Comparison of ENCODE assay signal across 24 cellular contexts in the genomic region with DNA sequence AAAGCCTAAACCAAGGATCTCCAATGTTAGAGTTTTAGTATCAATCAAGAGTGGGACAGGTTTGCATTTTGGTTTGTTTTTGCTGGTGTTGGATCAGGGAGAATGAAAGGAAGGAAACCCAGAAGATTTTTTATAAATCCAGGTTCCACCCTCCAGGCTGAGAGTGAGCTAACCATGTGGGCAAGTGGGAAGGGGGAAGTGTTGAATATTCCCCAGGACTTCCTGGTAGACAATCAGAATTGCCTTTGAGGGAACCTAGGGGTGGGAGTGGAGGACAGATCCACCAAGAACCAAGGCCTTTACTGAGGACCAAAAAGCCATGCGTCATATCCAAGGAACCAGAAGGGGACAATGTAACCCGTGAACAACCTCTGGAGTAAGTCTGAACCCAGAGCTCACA.
"Had no signal": no experiment of that assay in that cellular context is flagged by ENCODE, and none has a peak within 500 bp of the region (broad histone marks: within the 10 kb centered on the region; RNA-seq: fewer than 3 reads in every experiment).

No MANE protein-coding gene starts in this region.

- H3K9me3 ChIP-seq: esophagus squamous epithelium, gastroesophageal sphincter, pancreas, prostate gland, right lobe of liver, testis, tibial nerve had no signal

- ATAC-seq: gastroesophageal sphincter; left cardiac atrium; natural killer cell treated with Interleukin-12 subunit alpha and Interleukin-12 subunit beta and Interleukin-15 and Interleukin-18, amount 100 ng/mL, for 72 hours; stimulated activated naive CD8-positive, alpha-beta T cell treated with anti-CD3 and anti-CD28 coated beads, Interleukin-15, amount 100 ng/mL, for 72 hours had no signal

- H3K27me3 Mint-ChIP-seq: natural killer cell treated with Interleukin-12 subunit alpha and Interleukin-12 subunit beta and Interleukin-15 and Interleukin-18, amount 100 ng/mL, for 72 hours; stimulated activated naive B cell treated with anti-CD40 and anti-IgM and Interleukin-4, amounts not matched to agents 10 μg/mL and 1 μg/mL and 100 μg/mL, for 72 hours; stimulated activated naive CD8-positive, alpha-beta T cell treated with anti-CD3 and anti-CD28 coated beads, Interleukin-15, amount 100 ng/mL, for 72 hours had no signal

- H3K36me3 ChIP-seq: esophagus squamous epithelium, gastroesophageal sphincter, neural progenitor cell, pancreas, prostate gland, right lobe of liver, tibial nerve had no signal

- H3K27ac Mint-ChIP-seq: mesothelial cell of epicardium; natural killer cell treated with Interleukin-12 subunit alpha and Interleukin-12 subunit beta and Interleukin-15 and Interleukin-18, amount 100 ng/mL, for 72 hours; neural progenitor cell; stimulated activated naive B cell treated with anti-CD40 and anti-IgM and Interleukin-4, amounts not matched to agents 10 μg/mL and 1 μg/mL and 100 μg/mL, for 72 hours had no signal

- DNase-seq: central memory CD4-positive, alpha-beta T cell; dorsolateral prefrontal cortex; effector memory CD4-positive, alpha-beta T cell; esophagus squamous epithelium; foreskin fibroblast; glutamatergic neuron; kidney; left cardiac atrium; occipital lobe; pancreas; stimulated activated CD4-positive, alpha-beta T cell treated with anti-CD3 and anti-CD28 coated beads, Interleukin-2, amount 100 ng/mL, for 24 hours; stimulated activated CD4-positive, alpha-beta T cell treated with anti-CD3 and anti-CD28 coated beads, Interleukin-4, amount 100 ng/mL, for 4 hours; stimulated activated naive B cell treated with anti-CD40 and anti-IgM and Interleukin-4, amounts not matched to agents 10 μg/mL and 1 μg/mL and 100 μg/mL, for 72 hours; stimulated activated naive CD8-positive, alpha-beta T cell treated with anti-CD3 and anti-CD28 coated beads, Interleukin-15, amount 100 ng/mL, for 72 hours; testis had no signal

- H3K27ac ChIP-seq: coronary artery, dorsolateral prefrontal cortex, epithelial cell of prostate, esophagus squamous epithelium, gastroesophageal sphincter, neural progenitor cell, pancreas, prostate gland, right lobe of liver, testis, tibial nerve had no signal

- H3K36me3 Mint-ChIP-seq: mesothelial cell of epicardium; natural killer cell treated with Interleukin-12 subunit alpha and Interleukin-12 subunit beta and Interleukin-15 and Interleukin-18, amount 100 ng/mL, for 72 hours; neural progenitor cell; stimulated activated naive B cell treated with anti-CD40 and anti-IgM and Interleukin-4, amounts not matched to agents 10 μg/mL and 1 μg/mL and 100 μg/mL, for 72 hours had no signal

- H3K4me3 ChIP-seq: coronary artery, dorsolateral prefrontal cortex, esophagus squamous epithelium, gastroesophageal sphincter, neural progenitor cell, pancreas, prostate gland, right lobe of liver, testis, tibial nerve had no signal

- H3K9me3 Mint-ChIP-seq: natural killer cell treated with Interleukin-12 subunit alpha and Interleukin-12 subunit beta and Interleukin-15 and Interleukin-18, amount 100 ng/mL, for 72 hours had no signal

- H3K4me3 Mint-ChIP-seq: mesothelial cell of epicardium; natural killer cell treated with Interleukin-12 subunit alpha and Interleukin-12 subunit beta and Interleukin-15 and Interleukin-18, amount 100 ng/mL, for 72 hours; neural progenitor cell; stimulated activated naive B cell treated with anti-CD40 and anti-IgM and Interleukin-4, amounts not matched to agents 10 μg/mL and 1 μg/mL and 100 μg/mL, for 72 hours; stimulated activated naive CD8-positive, alpha-beta T cell treated with anti-CD3 and anti-CD28 coated beads, Interleukin-15, amount 100 ng/mL, for 72 hours had no signal

- H3K4me2 ChIP-seq: neural progenitor cell had no signal

- H3K4me1 ChIP-seq: esophagus squamous epithelium, neural progenitor cell, prostate gland, tibial nerve had no signal

- H2AFZ ChIP-seq: neural progenitor cell had no signal
